In the genomic region with DNA sequence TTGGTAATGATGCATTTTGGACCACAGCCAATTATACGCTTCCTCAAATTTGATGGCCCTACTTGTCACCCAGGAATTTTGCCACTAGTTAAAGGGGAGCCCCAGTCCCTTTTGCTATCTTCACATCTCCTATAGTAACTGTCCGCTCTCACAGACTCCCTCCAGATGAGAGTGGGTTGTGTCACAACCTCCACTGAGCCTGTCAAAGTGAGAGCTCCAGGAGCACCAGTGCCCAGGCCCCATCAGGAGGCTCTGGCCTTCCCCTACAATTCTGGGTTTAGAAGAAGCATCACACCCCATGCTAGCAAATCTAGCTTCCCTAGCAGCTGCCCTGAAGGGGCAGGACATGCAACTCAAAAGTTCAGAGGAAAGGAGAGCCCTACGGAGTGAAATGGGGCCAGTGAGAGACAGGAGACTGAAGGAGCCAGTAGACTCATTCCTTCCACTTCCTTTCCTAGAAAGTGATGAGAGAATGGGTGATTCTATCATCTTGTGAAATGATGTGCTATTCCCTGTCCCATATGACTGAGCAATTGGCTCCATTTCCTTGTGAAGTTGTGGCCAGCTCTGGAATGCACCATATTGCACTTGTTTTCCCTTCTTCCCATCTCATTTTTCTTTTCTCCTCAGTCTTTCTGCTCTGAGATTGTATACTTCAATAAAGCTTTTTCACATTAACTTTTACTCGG, we compare ENCODE assay signal across 17 cellular contexts.
A peak's percentile ranks its signal among the peaks of the same experiment; 100 is the strongest.
DNase-seq lines count a peak whose midpoint lies in the region; ATAC-seq lines count a peak whose summit lies in the region.
"Had no signal": no experiment of that assay in that cellular context is flagged by ENCODE, and none has a peak within 500 bp of the region (broad histone marks: within the 10 kb centered on the region; RNA-seq: fewer than 3 reads in every experiment).

No MANE protein-coding gene starts in this region.

- no peak for DNase-seq in activated naive CD4-positive, alpha-beta T cell treated with anti-CD3 and anti-CD28 coated beads, Interleukin-2, amount 50 U/mL, for 72 hours (ENCODE audit: low spot score in 2 of 2)
- no peak for DNase-seq in activated naive CD4-positive, alpha-beta T cell (lab: John Stamatoyannopoulos, UW)
- DNase-seq in RPMI8226 (peak; percentile 5), fibroblast of peridontal ligament (ENCODE audit: extremely low read depth) (peak; percentile 90), NCI-H128 (lab: John Stamatoyannopoulos, UW; ENCODE audit: unreplicated experiment) (no peak)
- no peak for DNase-seq in stimulated activated CD8-positive, alpha-beta memory T cell treated with anti-CD3 and anti-CD28 coated beads, Interleukin-4, amount 100 ng/mL, for 48 hours
- DNase-seq: activated CD4-positive, alpha-beta memory T cell treated with anti-CD3 and anti-CD28 coated beads for 36 hours; activated T-cell treated with anti-CD3 and anti-CD28 coated beads, Interleukin-2, amount 50 U/mL, for 72 hours; dorsolateral prefrontal cortex; foreskin keratinocyte; natural killer cell; NCI-H1417 treated with DMSO at 0.1 percent for 48 hours; psoas muscle; stimulated activated CD4-positive, alpha-beta T cell treated with anti-CD3 and anti-CD28 coated beads, Interleukin-15, amount 100 ng/mL, for 24 hours had no signal

- peaks cover 0 to 4% of the 10 kb centered on the region in 2 donors for H3K9me3 Mint-ChIP-seq in activated naive CD4-positive, alpha-beta T cell treated with anti-CD3 and anti-CD28 coated beads, Interleukin-2, amount 50 U/mL, for 72 hours
- H3K9me3 Mint-ChIP-seq: activated CD4-positive, alpha-beta memory T cell treated with anti-CD3 and anti-CD28 coated beads for 36 hours; activated T-cell treated with anti-CD3 and anti-CD28 coated beads, Interleukin-2, amount 50 U/mL, for 72 hours; natural killer cell had no signal

- peak; percentile 43 to 50 for ATAC-seq in activated naive CD4-positive, alpha-beta T cell treated with anti-CD3 and anti-CD28 coated beads, Interleukin-2, amount 50 U/mL, for 72 hours
- ATAC-seq in HG03457 (IDR thresholded peaks at IDR 0.05; ENCODE audit: unreplicated experiment), result no peak
- ATAC-seq in HG03095 (IDR thresholded peaks at IDR 0.05; ENCODE audit: unreplicated experiment), result no peak
- ATAC-seq: foreskin keratinocyte, natural killer cell, psoas muscle had no signal

- H3K27ac Mint-ChIP-seq in activated naive CD4-positive, alpha-beta T cell treated with anti-CD3 and anti-CD28 coated beads, Interleukin-2, amount 50 U/mL, for 72 hours, result peak overlapping the region in 1 of 2 donors; percentile 68
- H3K27ac Mint-ChIP-seq: activated CD4-positive, alpha-beta memory T cell treated with anti-CD3 and anti-CD28 coated beads for 36 hours; IgD-negative memory B cell; natural killer cell had no signal

- H3K36me3 Mint-ChIP-seq in activated naive CD4-positive, alpha-beta T cell treated with anti-CD3 and anti-CD28 coated beads, Interleukin-2, amount 50 U/mL, for 72 hours, result no peaks in the 10 kb centered on the region
- H3K36me3 Mint-ChIP-seq: natural killer cell had no signal

Comparison
In these comparisons a context has a peak if more than half of its experiments do, and no peak if none do; other contexts are left out.
1. ATAC-seq: peak in activated naive CD4-positive, alpha-beta T cell treated with anti-CD3 and anti-CD28 coated beads, Interleukin-2, amount 50 U/mL, for 72 hours (2 of 2); none in HG03457 (single experiment) and HG03095 (single experiment).
2. DNase-seq: peak in RPMI8226 (single experiment) and fibroblast of peridontal ligament (single experiment); none in activated naive CD4-positive, alpha-beta T cell treated with anti-CD3 and anti-CD28 coated beads, Interleukin-2, amount 50 U/mL, for 72 hours (0 of 2), activated naive CD4-positive, alpha-beta T cell (0 of 4), stimulated activated CD8-positive, alpha-beta memory T cell treated with anti-CD3 and anti-CD28 coated beads, Interleukin-4, amount 100 ng/mL, for 48 hours (single experiment) and NCI-H128 (single experiment).